ENCODE assay signal across 8 cellular contexts in genomic region chr2:191638079-191638801, GRCh38. TPM values are rescaled to one million over a fixed set of nuclear protein-coding genes. Genes with fewer than 3 reads are reported as not detected.
A peak's percentile ranks its signal among the peaks of the same experiment; 100 is the strongest.
DNase-seq lines count a peak whose midpoint lies in the region; ATAC-seq and TF ChIP-seq lines count a peak whose summit lies in the region.

No MANE protein-coding gene starts in this region.

- peak overlapping the region; percentile 46 for H3K27ac ChIP-seq in trophoblast cell (ENCODE audit: low read depth, low read length)
- no peak overlapping the region for H3K27ac ChIP-seq in gastrocnemius medialis

- H2BK120ac ChIP-seq in trophoblast cell (ENCODE audit: insufficient read depth, low read length, poor library complexity), result peak overlapping the region; percentile 89

- ATAC-seq in GM19043 (IDR thresholded peaks at IDR 0.05; ENCODE audit: low read depth, unreplicated experiment) (peak; percentile 27), gastrocnemius medialis (no peak)

- H3K4ac ChIP-seq in trophoblast cell (ENCODE audit: low read depth, low read length), result peak overlapping the region; percentile 64

- no peaks in the 10 kb centered on the region for H3K36me3 ChIP-seq in trophoblast cell (ENCODE audit: control insufficient read depth in 1 of 2, insufficient read depth in 2 of 2, low read length in 2 of 2)
- H3K36me3 ChIP-seq in gastrocnemius medialis, result no peaks in the 10 kb centered on the region

- peak overlapping the region; percentile 64 for H2BK5ac ChIP-seq in trophoblast cell (ENCODE audit: low read depth, low read length, poor library complexity)

- H3K4me1 ChIP-seq in trophoblast cell (ENCODE audit: control insufficient read depth in 1 of 2, insufficient read depth in 2 of 2, low read length in 2 of 2), result peaks cover 3 to 12% of the 10 kb centered on the region in 2 experiments
- peaks cover 0 to 7% of the 10 kb centered on the region in 2 donors for H3K4me1 ChIP-seq in gastrocnemius medialis

- no peaks in the 10 kb centered on the region for H3K79me2 ChIP-seq in trophoblast cell (ENCODE audit: control insufficient read depth, insufficient read depth, low read length, poor library complexity)

- intact Hi-C loops in gastrocnemius medialis (cut with DNase I; ENCODE audit: low total_unique reads), result no loop called here

- peak overlapping the region; percentile 44 for H4K8ac ChIP-seq in trophoblast cell (ENCODE audit: low read depth, low read length)

- no CpG with 5 or more reads among the region's 6 CpGs for WGBS in trophoblast cell (ENCODE audit: extremely low coverage, insufficient coverage, insufficient read length)

- peak; percentile 61 for DNase-seq in CD1c-positive myeloid dendritic cell (ENCODE audit: extremely low spot score)
- peak; percentile 74 for DNase-seq in M059J (ENCODE audit: low read depth)
- peak; percentile 18 to 87 for DNase-seq in T47D (ENCODE audit: low read depth in 1 of 2, low spot score in 1 of 2)
- DNase-seq in trophoblast cell, result peak; percentile 63 to 89
- no peak for DNase-seq in gastrocnemius medialis
- DNase-seq in AG08395 (ENCODE audit: low spot score), result no peak
- no peak for DNase-seq in stimulated activated naive CD4-positive, alpha-beta T cell (lab: John Stamatoyannopoulos, UW)

- H4K12ac ChIP-seq in trophoblast cell (ENCODE audit: low read depth, low read length), result no peak overlapping the region

- no peak overlapping the region for H3K9ac ChIP-seq in trophoblast cell (ENCODE audit: low read length)

- no peak overlapping the region for H3K23ac ChIP-seq in trophoblast cell (ENCODE audit: low read length)

- no peak for TF ChIP-seq POLR2A in gastrocnemius medialis (IDR thresholded peaks at IDR 0.05)

- no peak for TF ChIP-seq CTCF in gastrocnemius medialis (IDR thresholded peaks at IDR 0.05 in 4 of 5, conservative IDR thresholded peaks at IDR 0.05 in 1 of 5)

- H3K27me3 ChIP-seq in trophoblast cell (ENCODE audit: insufficient read depth, low read length), result no peaks in the 10 kb centered on the region
- no peaks in the 10 kb centered on the region for H3K27me3 ChIP-seq in gastrocnemius medialis

- no peak overlapping the region for H3K18ac ChIP-seq in trophoblast cell (ENCODE audit: low read length)

- H2AK5ac ChIP-seq in trophoblast cell (ENCODE audit: low read length), result no peak overlapping the region

- H3K9me3 ChIP-seq in trophoblast cell (ENCODE audit: insufficient read depth, low read depth, low read length) (no peaks in the 10 kb centered on the region), gastrocnemius medialis (no peaks in the 10 kb centered on the region)

- in situ Hi-C loops in T47D (cut with HindIII; ENCODE audit: low pct_unique_long_range_greater_than_20kb, low sequenced_read_pairs) (no loop called here), gastrocnemius medialis (cut with MboI; ENCODE audit: low sequenced_read_pairs in 4 of 4) (no loop called here)

- H2BK12ac ChIP-seq in trophoblast cell (ENCODE audit: low read length), result peak overlapping the region; percentile 87

- H3K79me1 ChIP-seq in trophoblast cell (ENCODE audit: low read length), result peaks cover 13% of the 10 kb centered on the region

- peak overlapping the region; percentile 78 for H3K14ac ChIP-seq in trophoblast cell (ENCODE audit: low read length)

- no peak overlapping the region for H2AFZ ChIP-seq in trophoblast cell (ENCODE audit: insufficient read depth, low read length, poor library complexity)

- no peak overlapping the region for H3K4me2 ChIP-seq in trophoblast cell (ENCODE audit: low read length)

- H3K4me3 ChIP-seq in trophoblast cell (ENCODE audit: low read depth, low read length) (no peak overlapping the region), gastrocnemius medialis (no peak overlapping the region)

- H4K91ac ChIP-seq in trophoblast cell (ENCODE audit: low read depth, low read length), result peak overlapping the region; percentile 55

RNA-seq across cellular contexts. Expression of gene NABP1, which starts 39.7 kb away (rescaled TPM):
- total RNA-seq in M059J (2014; rRNA removed; shearing (Covaris generic)), result 18.6 and 37.5 TPM in 2 replicates
- polyA plus RNA-seq in trophoblast cell (2013), result 101 and 113 TPM in 2 replicates
- 1 to 10 TPM in 3 of 4 donors, under 1 TPM in 1; 0.63 to 5.5 (median 4.0) TPM for total RNA-seq in gastrocnemius medialis

Comparison
In these comparisons a context has a peak if more than half of its experiments do, and no peak if none do; other contexts are left out.
1. DNase-seq: peak in CD1c-positive myeloid dendritic cell (single experiment), M059J (single experiment), T47D (2 of 2) and trophoblast cell (2 of 2); none in gastrocnemius medialis (0 of 2), AG08395 (single experiment) and stimulated activated naive CD4-positive, alpha-beta T cell (0 of 6).